In genomic region chr1:10379676-10380075, GRCh38 we compare ENCODE assay signal across 1 cellular context.
TF ChIP-seq lines count a peak whose summit lies in the region.

No MANE protein-coding gene starts in this region.

TF ChIP-seq in IMR-90, 13 proteins besides CTCF, POLR2A, EP300 and RAD21 (continued from another document):
- no peak for TF ChIP-seq USF2 (IDR thresholded peaks at IDR 0.05; ENCODE audit: low read depth, low read length)
- no peak for TF ChIP-seq NFE2L2 (IDR thresholded peaks at IDR 0.05; ENCODE audit: low read depth, low read length)
- no peak for TF ChIP-seq FOS (IDR thresholded peaks at IDR 0.05; ENCODE audit: low read depth, low read length)
- no peak for TF ChIP-seq SMC3 (IDR thresholded peaks at IDR 0.05; ENCODE audit: low read depth, low read length)
- TF ChIP-seq ELK1 (IDR thresholded peaks at IDR 0.05; ENCODE audit: borderline replicate concordance, low read depth, low read length), result no peak
TF ChIP-seq in IMR-90: peak in this region for 0.
